ENCODE assay signal across 14 cellular contexts in the genomic region with DNA sequence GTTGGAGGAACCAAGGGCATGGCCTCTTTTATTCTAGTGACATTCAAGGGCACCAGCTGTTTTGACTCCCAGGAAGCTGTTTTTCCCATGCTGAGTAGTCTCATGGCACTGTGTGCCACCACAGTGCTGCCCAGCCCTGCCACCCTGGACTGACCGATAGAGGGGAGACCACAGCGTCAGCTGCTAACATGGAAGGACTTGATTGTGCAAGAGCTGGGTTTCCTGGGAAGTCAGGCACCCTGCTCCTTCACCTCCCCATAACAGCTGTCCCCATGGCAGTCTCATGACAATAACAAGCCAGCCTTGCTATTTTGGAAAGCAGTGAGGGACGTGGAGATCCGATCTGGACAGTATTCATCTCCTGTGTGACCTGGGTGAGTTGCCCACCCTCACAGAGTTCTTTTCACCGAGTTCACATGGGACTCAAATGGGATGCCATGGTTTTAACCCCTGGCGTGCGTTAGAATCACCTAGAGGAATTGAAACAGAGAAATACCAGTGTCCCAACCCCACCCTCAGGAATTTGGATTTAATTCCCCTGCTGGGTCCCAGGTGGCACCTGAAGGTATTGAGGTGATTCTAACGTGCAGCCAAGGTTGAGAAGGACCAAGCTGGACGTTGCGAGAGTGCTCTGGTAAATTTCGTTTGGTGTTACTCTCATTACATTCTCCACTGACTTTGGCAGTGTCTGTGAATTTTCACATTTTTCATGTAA.
DNase-seq lines count a peak whose midpoint lies in the region; ATAC-seq lines count a peak whose summit lies in the region.
"Had no signal": no experiment of that assay in that cellular context is flagged by ENCODE, and none has a peak within 500 bp of the region (broad histone marks: within the 10 kb centered on the region; RNA-seq: fewer than 3 reads in every experiment).

No MANE protein-coding gene starts in this region.

- no peak overlapping the region for H3K4me3 ChIP-seq in effector memory CD4-positive, alpha-beta T cell (ENCODE audit: insufficient read depth, low read depth, low read length, poor library complexity, severe bottlenecking)
- H3K4me3 ChIP-seq in muscle layer of colon (ENCODE audit: low read depth in 1 of 2, low read length in 2 of 2): no peak overlapping the region
- H3K4me3 ChIP-seq: neural progenitor cell had no signal

- H3K27ac ChIP-seq in effector memory CD4-positive, alpha-beta T cell (ENCODE audit: insufficient read depth, low read length, poor library complexity, severe bottlenecking): peak overlapping the region; percentile 27
- H3K27ac ChIP-seq in muscle layer of colon (ENCODE audit: low read depth, low read length): peak overlapping the region; percentile 42
- H3K27ac ChIP-seq: neural progenitor cell had no signal

- peaks cover 44% of the 10 kb centered on the region for H3K36me3 ChIP-seq in effector memory CD4-positive, alpha-beta T cell (ENCODE audit: control insufficient read depth, insufficient read depth, low read length)
- peaks cover 4% of the 10 kb centered on the region for H3K36me3 ChIP-seq in muscle layer of colon (ENCODE audit: insufficient read depth, low read length)
- H3K36me3 ChIP-seq: neural progenitor cell had no signal

- H3K9me3 ChIP-seq in effector memory CD4-positive, alpha-beta T cell (ENCODE audit: control insufficient read depth, low read length): no peaks in the 10 kb centered on the region
- H3K9me3 ChIP-seq in muscle layer of colon (ENCODE audit: low read length): no peaks in the 10 kb centered on the region

- ATAC-seq in Right ventricle myocardium inferior (peak; percentile 89), HG03039 (IDR thresholded peaks at IDR 0.05; ENCODE audit: unreplicated experiment) (no peak)

- H3K9ac ChIP-seq in muscle layer of colon (ENCODE audit: low read length): no peak overlapping the region
- H3K9ac ChIP-seq: neural progenitor cell had no signal

- intact Hi-C loops in Right ventricle myocardium inferior (cut with DNase I): loop anchor here (10.0 kb wide), 1 partner anchor 388 kb away; no protein-coding TSS in a partner anchor
- intact Hi-C loops in cardiac septum (cut with DNase I): no loop called here

- no peaks in the 10 kb centered on the region for H3K27me3 ChIP-seq in effector memory CD4-positive, alpha-beta T cell (replicated peaks; ENCODE audit: control insufficient read depth, insufficient read depth, low read length, poor library complexity, severe bottlenecking)
- no peaks in the 10 kb centered on the region for H3K27me3 ChIP-seq in muscle layer of colon (ENCODE audit: control insufficient read depth in 1 of 2, insufficient read depth in 2 of 2, low read length in 2 of 2)
- H3K27me3 ChIP-seq: neural progenitor cell had no signal

- H3K4me1 ChIP-seq in effector memory CD4-positive, alpha-beta T cell (ENCODE audit: control insufficient read depth, insufficient read depth, low read length, poor library complexity, severe bottlenecking): peaks cover 53% of the 10 kb centered on the region
- H3K4me1 ChIP-seq in muscle layer of colon (ENCODE audit: insufficient read depth, low read length): peaks cover 52% of the 10 kb centered on the region

- peak; percentile 80 for DNase-seq in Right ventricle myocardium inferior (ENCODE audit: missing footprints)
- no peak for DNase-seq in cardiac septum (ENCODE audit: low spot score)
- DNase-seq in effector memory CD4-positive, alpha-beta T cell: no peak
- DNase-seq in ureter (ENCODE audit: low spot score): peak; percentile 43
- DNase-seq in HuH-7.5 (ENCODE audit: low spot score): no peak
- no peak for DNase-seq in globus pallidus (ENCODE audit: low spot score)
- DNase-seq: activated effector memory CD4-positive, alpha-beta T cell treated with Interleukin-2 at 50 U/mL for 16 hours; cortex of kidney; NCI-H1694; NCI-H774; stimulated activated CD4-positive, alpha-beta T cell treated with anti-CD3 and anti-CD28 coated beads, Interleukin-12 subunit alpha, Interleukin-12 subunit beta, amount 100 ng/mL, for 4 hours had no signal

Comparison
In these comparisons a context has a peak if more than half of its experiments do, and no peak if none do; other contexts are left out.
1. DNase-seq: peak in Right ventricle myocardium inferior (single experiment) and ureter (single experiment); none in cardiac septum (single experiment), effector memory CD4-positive, alpha-beta T cell (0 of 3), HuH-7.5 (single experiment) and globus pallidus (single experiment).